ENCODE assay signal across 13 cellular contexts in genomic region chr9:117720555-117720954, GRCh38. TPM values are rescaled to one million over a fixed set of nuclear protein-coding genes. Genes with fewer than 3 reads are reported as not detected.
DNase-seq lines count a peak whose midpoint lies in the region; ATAC-seq and TF ChIP-seq lines count a peak whose summit lies in the region.
"Had no signal": no experiment of that assay in that cellular context is flagged by ENCODE, and none has a peak within 500 bp of the region (broad histone marks: within the 10 kb centered on the region; RNA-seq: fewer than 3 reads in every experiment).

No MANE protein-coding gene starts in this region.

- H3K27ac ChIP-seq in esophagus muscularis mucosa (replicated peaks in 1 of 4) (peak overlapping the region; percentile 22 to 40 (median 34)), thoracic aorta (peak overlapping the region in 1 of 2 donors; percentile 0), uterus (peak overlapping the region in 1 of 2 donors; percentile 31)
- H3K27ac ChIP-seq: WERI-Rb-1 had no signal

- no peak for TF ChIP-seq EP300 in esophagus muscularis mucosa (IDR thresholded peaks at IDR 0.05)

- H3K27me3 ChIP-seq in esophagus muscularis mucosa (no peaks in the 10 kb centered on the region), thoracic aorta (replicated peaks; ENCODE audit: insufficient read depth) (no peaks in the 10 kb centered on the region), uterus (no peaks in the 10 kb centered on the region)

- peaks cover 36 to 70% (median 49%) of the 10 kb centered on the region in 4 donors for H3K4me1 ChIP-seq in esophagus muscularis mucosa
- H3K4me1 ChIP-seq in thoracic aorta (ENCODE audit: control insufficient read depth in 1 of 2, low read depth in 2 of 2): peaks cover 33 to 46% of the 10 kb centered on the region in 2 donors
- H3K4me1 ChIP-seq in uterus: no peaks in the 10 kb centered on the region
- H3K4me1 ChIP-seq: Caco-2 had no signal

- TF ChIP-seq POLR2A in esophagus muscularis mucosa (IDR thresholded peaks at IDR 0.05; ENCODE audit: low read depth): no peak
- no peak for TF ChIP-seq POLR2A in lower leg skin (IDR thresholded peaks at IDR 0.05)
- no peak for TF ChIP-seq POLR2A in uterus (IDR thresholded peaks at IDR 0.05)

- WGBS in esophagus muscularis mucosa: 25% methylated on average over 5 of the region's 5 CpGs
- WGBS in lower leg skin, 2 donors: 37 to 59% methylated on average over 5 of the region's 5 CpGs

- TF ChIP-seq CTCF in esophagus muscularis mucosa (IDR thresholded peaks at IDR 0.05) (no peak), lower leg skin (IDR thresholded peaks at IDR 0.05) (no peak), thoracic aorta (IDR thresholded peaks at IDR 0.05) (no peak), uterus (IDR thresholded peaks at IDR 0.05) (no peak)

- H3K36me3 ChIP-seq in esophagus muscularis mucosa (no peaks in the 10 kb centered on the region), thoracic aorta (no peaks in the 10 kb centered on the region), uterus (no peaks in the 10 kb centered on the region)
- H3K36me3 ChIP-seq: WERI-Rb-1 had no signal

- H3K4me3 ChIP-seq in esophagus muscularis mucosa (no peak overlapping the region), lower leg skin (ENCODE audit: low read depth, poor library complexity, severe bottlenecking) (no peak overlapping the region), thoracic aorta (no peak overlapping the region), uterus (no peak overlapping the region)

- no peaks in the 10 kb centered on the region for H3K9me3 ChIP-seq in esophagus muscularis mucosa
- no peaks in the 10 kb centered on the region for H3K9me3 ChIP-seq in thoracic aorta
- H3K9me3 ChIP-seq in uterus: no peaks in the 10 kb centered on the region
- H3K9me3 ChIP-seq: Caco-2 had no signal

- peak; percentile 78 for ATAC-seq in thoracic aorta (ENCODE audit: insufficient number of reproducible peaks, low FRiP score, low read depth)

- peak; percentile 68 for DNase-seq in M059J (ENCODE audit: low read depth)
- no peak for DNase-seq in esophagus muscularis mucosa (ENCODE audit: extremely low spot score)
- DNase-seq in lower leg skin (ENCODE audit: low spot score in 2 of 2): peak; percentile 54 to 90
- no peak for DNase-seq in thoracic aorta (ENCODE audit: low spot score)
- no peak for DNase-seq in NCI-H226
- no peak for DNase-seq in uterus
- no peak for DNase-seq in activated gamma-delta T cell (lab: John Stamatoyannopoulos, UW)
- no peak for DNase-seq in activated effector memory CD4-positive, alpha-beta T cell treated with anti-CD3 and anti-CD28 coated beads, Interleukin-2, amount 50 U/mL, for 16 hours
- DNase-seq: activated naive CD4-positive, alpha-beta T cell treated with anti-CD3 and anti-CD28 coated beads, Interleukin-2, amount 50 U/mL, for 16 hours; Caco-2; MM.1S; NCI-H2107; WERI-Rb-1 had no signal

- intact Hi-C loops in esophagus muscularis mucosa (cut with DNase I): no loop called here
- intact Hi-C loops in lower leg skin (cut with DNase I; ENCODE audit: low total_unique reads): no loop called here
- intact Hi-C loops in uterus (cut with DNase I; ENCODE audit: low total_unique reads): no loop called here

RNA-seq across cellular contexts. Expression of gene TLR4, which starts 16.4 kb away (rescaled TPM):
- 12.5 and 16.9 TPM in 2 replicates for total RNA-seq in M059J (2014; rRNA removed; shearing (Covaris generic))
- total RNA-seq in esophagus muscularis mucosa (10 to 100 TPM in 3 of 4 donors, 1 to 10 TPM in 1; 9.7 to 46.7 (median 17.9) TPM), lower leg skin (10 to 100 TPM in 1 of 4 donors, 1 to 10 TPM in 3; 3.9 to 11.3 (median 5.3) TPM), thoracic aorta (10 to 100 TPM; 78.2 to 94.5 TPM), uterus (10 to 100 TPM; 18.6 to 29.5 (median 26.8) TPM)
- total RNA-seq: Caco-2 had no signal

Comparison
In these comparisons a context has a peak if more than half of its experiments do, and no peak if none do; other contexts are left out.
1. DNase-seq: peak in M059J (single experiment) and lower leg skin (2 of 2); none in esophagus muscularis mucosa (single experiment), thoracic aorta (single experiment), NCI-H226 (single experiment), uterus (0 of 2), activated gamma-delta T cell (single experiment) and activated effector memory CD4-positive, alpha-beta T cell treated with anti-CD3 and anti-CD28 coated beads, Interleukin-2, amount 50 U/mL, for 16 hours (single experiment).